8 cellular contexts compared by ENCODE assay signal in the genomic region with DNA sequence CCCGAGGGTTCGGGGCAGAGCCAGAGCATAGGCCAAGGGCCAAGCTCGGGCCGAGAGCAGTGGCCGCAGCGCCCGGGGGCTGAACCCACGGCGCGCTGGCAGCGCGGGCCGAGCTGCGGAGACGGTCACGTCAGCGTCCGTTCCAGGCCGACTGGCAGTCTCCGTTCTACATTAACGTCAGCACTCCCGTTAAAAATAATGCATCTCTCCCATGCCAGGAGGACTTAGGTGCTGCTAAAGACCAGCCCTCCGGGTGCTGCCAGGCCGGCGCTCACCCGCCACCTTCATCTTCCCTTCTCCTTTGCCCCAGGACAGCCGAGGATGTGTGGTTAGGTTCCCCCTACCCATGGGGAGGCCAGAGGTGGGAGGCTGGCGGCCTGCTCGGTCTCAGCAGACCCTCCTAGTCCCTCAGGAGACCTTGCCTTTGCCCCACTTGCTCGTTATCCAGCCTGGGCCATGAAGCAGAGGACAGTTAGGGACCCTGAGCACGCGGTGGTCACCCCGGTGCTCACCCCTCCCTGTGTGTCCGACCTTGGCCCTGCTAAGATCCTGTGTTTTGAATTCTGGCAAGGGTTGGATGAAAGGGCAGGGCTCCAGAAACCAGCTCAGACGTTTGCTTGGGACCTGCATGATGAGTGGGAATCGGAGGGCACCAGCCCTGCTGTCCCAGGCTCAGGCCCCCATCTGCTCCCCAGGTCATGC. TPM values are rescaled to one million over a fixed set of nuclear protein-coding genes. Genes with fewer than 3 reads are reported as not detected.
A peak's percentile ranks its signal among the peaks of the same experiment; 100 is the strongest.
DNase-seq lines count a peak whose midpoint lies in the region; ATAC-seq and TF ChIP-seq lines count a peak whose summit lies in the region.

No MANE protein-coding gene starts in this region.

- intact Hi-C loops in left lung (cut with DNase I), result no loop called here

- peaks cover 9% of the 10 kb centered on the region; the same call in 1 of the 2 replicates for H3K79me2 ChIP-seq in DND-41 (ENCODE audit: insufficient read depth, low read length)

- peaks cover 13% of the 10 kb centered on the region; the same call in 1 of the 2 replicates for H3K36me3 ChIP-seq in DND-41 (ENCODE audit: insufficient read depth, low read length)
- H3K36me3 ChIP-seq in MG63, result peaks cover 38% of the 10 kb centered on the region
- H3K36me3 ChIP-seq in left lung, result peaks cover 0 to 22% of the 10 kb centered on the region in 2 donors
- peaks cover 26% of the 10 kb centered on the region for H3K36me3 ChIP-seq in thymus (ENCODE audit: control insufficient read depth, insufficient read depth)

- no peak for TF ChIP-seq CTCF in DND-41 (IDR thresholded peaks at IDR 0.05; ENCODE audit: borderline replicate concordance, extremely low read depth, low read length, poor library complexity, severe bottlenecking)
- no peak for TF ChIP-seq CTCF in GM20000 (IDR thresholded peaks at IDR 0.05; ENCODE audit: extremely low read depth, missing control alignments)
- TF ChIP-seq CTCF in cardiac fibroblast (IDR thresholded peaks at IDR 0.05; ENCODE audit: low read depth, low read length), result no peak
- TF ChIP-seq CTCF in left lung (IDR thresholded peaks at IDR 0.05), result no peak

- peak overlapping the region; percentile 84 for H3K9ac ChIP-seq in DND-41 (ENCODE audit: low read depth, low read length)

- H2AFZ ChIP-seq in DND-41 (ENCODE audit: low read depth, low read length), result peak overlapping the region; percentile 82

- ATAC-seq in DND-41 (ENCODE audit: insufficient read depth, low read depth) (no peak), left lung (peak; percentile 1)

- peak; percentile 16 for DNase-seq in DND-41
- peak; percentile 73 for DNase-seq in GM20000 (ENCODE audit: low spot score)
- peak; percentile 70 for DNase-seq in MG63
- DNase-seq in cardiac fibroblast (ENCODE audit: low read depth in 2 of 2), result peak; percentile 60 to 67
- DNase-seq in left lung, result no peak
- DNase-seq in stimulated activated CD4-positive, alpha-beta T cell treated with anti-CD3 and anti-CD28 coated beads, Interleukin-4, amount 100 ng/mL, for 24 hours, result no peak
- DNase-seq in foreskin melanocyte, result no peak

- peaks cover 39% of the 10 kb centered on the region for H3K4me1 ChIP-seq in DND-41 (ENCODE audit: insufficient read depth, low read length)
- H3K4me1 ChIP-seq in left lung, result peaks cover 28 to 60% of the 10 kb centered on the region in 2 donors
- peaks cover 21% of the 10 kb centered on the region for H3K4me1 ChIP-seq in thymus (ENCODE audit: control insufficient read depth, insufficient read depth, low read length)

- H3K4me2 ChIP-seq in DND-41 (ENCODE audit: insufficient read depth, low read length), result peak overlapping the region; percentile 96

- H4K20me1 ChIP-seq in DND-41 (ENCODE audit: insufficient read depth, low read length), result peaks cover 9% of the 10 kb centered on the region

- H3K4me3 ChIP-seq in DND-41 (ENCODE audit: low read depth in 1 of 2, low read length in 2 of 2) (peak overlapping the region; percentile 40 to 89; a peak in 3 of 4 replicates), MG63 (peak overlapping the region; percentile 63), cardiac fibroblast (replicated peaks in 1 of 2; ENCODE audit: low read depth in 2 of 2, low read length in 2 of 2) (peak overlapping the region; percentile 58 to 77), left lung (peak overlapping the region; percentile 53 to 91), thymus (ENCODE audit: low read length) (peak overlapping the region; percentile 94)

- H3K27me3 ChIP-seq in DND-41 (ENCODE audit: insufficient read depth, low read length, poor library complexity), result no peaks in the 10 kb centered on the region
- no peaks in the 10 kb centered on the region for H3K27me3 ChIP-seq in MG63
- peaks cover 0 to 9% of the 10 kb centered on the region in 2 donors for H3K27me3 ChIP-seq in left lung
- peaks cover 14% of the 10 kb centered on the region for H3K27me3 ChIP-seq in thymus (ENCODE audit: control insufficient read depth, insufficient read depth)

- no peaks in the 10 kb centered on the region for H3K9me3 ChIP-seq in DND-41 (ENCODE audit: insufficient read depth, low read length, severe bottlenecking)
- no peaks in the 10 kb centered on the region for H3K9me3 ChIP-seq in MG63
- no peaks in the 10 kb centered on the region for H3K9me3 ChIP-seq in left lung
- no peaks in the 10 kb centered on the region for H3K9me3 ChIP-seq in thymus (ENCODE audit: control insufficient read depth)

- H3K27ac ChIP-seq in DND-41 (ENCODE audit: low read length), result peak overlapping the region; percentile 72
- peak overlapping the region; percentile 80 to 93 for H3K27ac ChIP-seq in left lung
- peak overlapping the region; percentile 77 for H3K27ac ChIP-seq in thymus (ENCODE audit: low read depth)

- WGBS in thymus, result 15% methylated on average over 36 of the region's 36 CpGs

RNA-seq across cellular contexts. Expression of gene MPG, which starts 0.6 kb away (rescaled TPM):
- total RNA-seq in MG63 (2014; rRNA removed; shearing (Covaris generic); ENCODE audit: low replicate concordance), result 126 and 258 TPM in 2 replicates
- 10 to 100 TPM; 46.3 to 47.6 TPM for total RNA-seq in left lung
- 58.1 TPM for polyA plus RNA-seq in thymus

RNA-seq across cellular contexts. Expression of gene RHBDF1, which starts 6.2 kb away (rescaled TPM):
- total RNA-seq in MG63 (2014; rRNA removed; shearing (Covaris generic); ENCODE audit: low replicate concordance), result 4.2 and 12.0 TPM in 2 replicates
- 10 to 100 TPM; 33.4 to 45.0 TPM for total RNA-seq in left lung
- 10.7 TPM for polyA plus RNA-seq in thymus

RNA-seq across cellular contexts. Expression of gene SNRNP25, which starts 25.0 kb away (rescaled TPM):
- 33.1 and 87.8 TPM in 2 replicates for total RNA-seq in MG63 (2014; rRNA removed; shearing (Covaris generic); ENCODE audit: low replicate concordance)
- 10 to 100 TPM; 19.1 to 22.2 TPM for total RNA-seq in left lung
- 23.3 TPM for polyA plus RNA-seq in thymus

RNA-seq across cellular contexts. Expression of gene POLR3K, which starts 25.2 kb away (rescaled TPM):
- total RNA-seq in MG63 (2014; rRNA removed; shearing (Covaris generic); ENCODE audit: low replicate concordance), result 16.4 and 25.5 TPM in 2 replicates
- 10 to 100 TPM; 12.6 to 13.4 TPM for total RNA-seq in left lung
- polyA plus RNA-seq in thymus, result 10.6 TPM

RNA-seq across cellular contexts. Expression of gene NPRL3, which starts 59.9 kb away (rescaled TPM):
- 9.6 and 18.2 TPM in 2 replicates for total RNA-seq in MG63 (2014; rRNA removed; shearing (Covaris generic); ENCODE audit: low replicate concordance)
- total RNA-seq in left lung, result 10 to 100 TPM; 29.5 to 39.5 TPM
- 16.7 TPM for polyA plus RNA-seq in thymus

Comparison
In these comparisons a context has a peak if more than half of its experiments do, and no peak if none do; other contexts are left out.
1. DNase-seq: peak in DND-41 (single experiment), GM20000 (single experiment), MG63 (single experiment) and cardiac fibroblast (2 of 2); none in left lung (0 of 2), stimulated activated CD4-positive, alpha-beta T cell treated with anti-CD3 and anti-CD28 coated beads, Interleukin-4, amount 100 ng/mL, for 24 hours (single experiment) and foreskin melanocyte (single experiment).
2. Peak in every context shown above with its lines, with median percentiles within 50 percentile points of each other: H3K27ac ChIP-seq and H3K4me3 ChIP-seq.